12 cellular contexts compared by ENCODE assay signal in the genomic region with DNA sequence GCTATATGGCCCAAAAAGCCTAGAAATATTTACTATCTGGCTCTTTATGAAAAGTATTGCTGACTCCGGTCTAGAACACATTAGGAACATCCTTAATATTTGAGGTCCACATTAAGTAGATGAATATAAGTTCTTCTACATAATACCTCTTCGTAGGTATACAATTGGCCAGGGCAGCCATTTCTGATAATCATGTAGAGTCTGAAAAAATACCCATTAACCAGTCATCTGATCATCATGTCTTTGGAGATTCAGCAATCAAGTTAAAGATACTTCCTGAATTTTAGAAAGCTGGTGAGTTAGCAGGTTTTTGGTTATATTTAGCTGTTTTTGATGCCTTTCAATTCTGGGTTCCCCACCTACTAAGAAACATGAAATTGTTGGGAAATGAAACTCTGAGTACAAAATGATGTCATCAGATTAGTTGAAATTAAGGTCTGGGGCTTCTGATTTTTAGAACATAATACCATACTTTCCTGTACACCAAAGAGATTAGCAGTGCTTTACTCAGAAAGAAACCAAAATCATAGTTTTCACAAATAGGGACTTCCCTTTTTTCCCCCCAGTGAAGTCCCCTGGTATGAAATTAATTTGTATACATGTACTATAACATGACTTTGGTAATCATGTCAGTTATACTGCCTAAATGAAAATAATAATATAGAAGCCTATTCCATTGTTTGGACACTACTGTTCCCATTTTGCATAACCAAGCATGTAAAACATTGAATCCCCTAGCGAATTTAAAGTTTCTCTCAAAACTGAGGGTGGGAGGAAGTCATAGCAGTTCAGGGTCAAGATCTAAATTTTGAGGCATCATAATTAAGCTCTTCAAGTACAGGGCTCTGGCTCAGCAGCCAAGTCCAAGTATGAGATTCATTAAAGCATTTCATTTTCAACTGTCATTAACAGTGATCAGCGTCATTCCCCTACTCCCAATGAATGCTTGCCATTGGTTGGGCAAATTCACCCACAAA. TPM values are rescaled to one million over a fixed set of nuclear protein-coding genes. Genes with fewer than 3 reads are reported as not detected.
DNase-seq lines count a peak whose midpoint lies in the region; ATAC-seq and TF ChIP-seq lines count a peak whose summit lies in the region.
"Had no signal": no experiment of that assay in that cellular context is flagged by ENCODE, and none has a peak within 500 bp of the region (broad histone marks: within the 10 kb centered on the region; RNA-seq: fewer than 3 reads in every experiment).

No MANE protein-coding gene starts in this region.

- H3K27me3 Mint-ChIP-seq in memory B cell (no peaks in the 10 kb centered on the region), type B pancreatic cell (no peaks in the 10 kb centered on the region)

- TF ChIP-seq CTCF in type B pancreatic cell (conservative IDR thresholded peaks at IDR 0.05), result no peak

- DNase-seq in memory B cell (ENCODE audit: low spot score in 2 of 2) (no peak), type B pancreatic cell (ENCODE audit: extremely low spot score, unreplicated experiment) (no peak), DMS153 treated with DMSO at 0.1 percent for 48 hours (lab: John Stamatoyannopoulos, UW; ENCODE audit: unreplicated experiment) (no peak), NCI-H1694 (lab: John Stamatoyannopoulos, UW) (no peak)
- DNase-seq: DMS153, endodermal cell, natural killer cell, NCI-H146 had no signal

- H3K4me3 Mint-ChIP-seq in memory B cell (no peak overlapping the region), type B pancreatic cell (no peak overlapping the region)
- H3K4me3 Mint-ChIP-seq: endodermal cell, natural killer cell had no signal

- H3K4me1 Mint-ChIP-seq in memory B cell, result peaks cover 14% of the 10 kb centered on the region
- H3K4me1 Mint-ChIP-seq in type B pancreatic cell (ENCODE audit: unreplicated experiment), result no peaks in the 10 kb centered on the region
- H3K4me1 Mint-ChIP-seq: endodermal cell, natural killer cell had no signal

- ATAC-seq in GM18870 (IDR thresholded peaks at IDR 0.05; ENCODE audit: unreplicated experiment), result peak; percentile 84
- ATAC-seq in GM21529 (IDR thresholded peaks at IDR 0.05; ENCODE audit: unreplicated experiment), result peak; percentile 76
- peak; percentile 62 for ATAC-seq in HG03139 (IDR thresholded peaks at IDR 0.05; ENCODE audit: unreplicated experiment)
- peak; percentile 83 for ATAC-seq in memory B cell (ENCODE audit: low read depth)
- ATAC-seq: activated CD4-positive, CD25-positive, alpha-beta regulatory T cell treated with anti-CD3 and anti-CD28 coated beads, Interleukin-2, amount 50 U/mL, for 24 hours; natural killer cell had no signal

- peak overlapping the region; percentile 89 for H3K27ac Mint-ChIP-seq in memory B cell
- no peak overlapping the region for H3K27ac Mint-ChIP-seq in type B pancreatic cell
- H3K27ac Mint-ChIP-seq: endodermal cell, natural killer cell had no signal

- H3K36me3 Mint-ChIP-seq in memory B cell (no peaks in the 10 kb centered on the region), type B pancreatic cell (no peaks in the 10 kb centered on the region)
- H3K36me3 Mint-ChIP-seq: natural killer cell had no signal

- H3K9me3 Mint-ChIP-seq in memory B cell (no peaks in the 10 kb centered on the region), type B pancreatic cell (no peaks in the 10 kb centered on the region)
- H3K9me3 Mint-ChIP-seq: endodermal cell had no signal

RNA-seq across cellular contexts. Expression of a gene that starts 18.0 kb away (rescaled TPM):
- total RNA-seq in type B pancreatic cell (ENCODE audit: low replicate concordance), result 6.7 and 10.0 TPM in 2 replicates
